In the genomic region with DNA sequence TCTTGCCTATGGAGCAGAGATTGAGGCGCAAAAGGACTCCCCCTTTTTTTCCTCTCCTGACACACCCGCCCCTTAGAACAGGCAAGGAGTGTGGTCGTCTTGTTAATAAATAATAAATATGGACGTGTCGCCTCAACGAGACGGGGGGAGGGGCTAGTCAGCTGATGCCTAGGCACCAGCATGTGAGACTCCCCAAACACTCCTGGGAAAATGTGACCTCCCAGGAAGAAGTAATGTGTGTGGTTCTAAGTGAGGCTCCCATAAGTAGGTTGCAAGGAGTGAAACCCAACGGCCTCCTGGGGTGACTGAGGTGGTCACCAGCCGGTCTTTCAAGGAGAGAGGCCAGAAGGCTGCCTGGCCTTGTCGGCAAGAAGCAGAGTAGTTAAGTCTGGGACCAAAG, we compare ENCODE assay signal across 10 cellular contexts. TPM values are rescaled to one million over a fixed set of nuclear protein-coding genes. Genes with fewer than 3 reads are reported as not detected.
DNase-seq lines count a peak whose midpoint lies in the region; ATAC-seq and TF ChIP-seq lines count a peak whose summit lies in the region.
"Had no signal": no experiment of that assay in that cellular context is flagged by ENCODE, and none has a peak within 500 bp of the region (broad histone marks: within the 10 kb centered on the region; RNA-seq: fewer than 3 reads in every experiment).

No MANE protein-coding gene starts in this region.

- ATAC-seq in GM18867 (IDR thresholded peaks at IDR 0.05; ENCODE audit: unreplicated experiment) (no peak), GM18909 (IDR thresholded peaks at IDR 0.05; ENCODE audit: poor library complexity, unreplicated experiment) (no peak)

- peaks cover 18% of the 10 kb centered on the region for H3K4me1 Mint-ChIP-seq in nephron progenitor cell

- no peaks in the 10 kb centered on the region for H3K9me3 ChIP-seq in MG63

- H3K4me3 ChIP-seq in LNCaP clone FGC (ENCODE audit: low read depth, low read length) (peak overlapping the region; percentile 61), choroid plexus epithelial cell (ENCODE audit: low read depth, low read length) (peak overlapping the region; percentile 8), MG63 (no peak overlapping the region)

- H3K36me3 ChIP-seq in MG63 = no peaks in the 10 kb centered on the region

- H3K27me3 ChIP-seq in MG63 = no peaks in the 10 kb centered on the region

- H3K4me3 Mint-ChIP-seq in nephron progenitor cell = peak overlapping the region; percentile 75

- no peaks in the 10 kb centered on the region for H3K36me3 Mint-ChIP-seq in nephron progenitor cell (ENCODE audit: low read depth)
- H3K36me3 Mint-ChIP-seq: activated naive CD8-positive, alpha-beta T cell had no signal

- no peaks in the 10 kb centered on the region for H3K9me3 Mint-ChIP-seq in nephron progenitor cell

- TF ChIP-seq CTCF in LNCaP clone FGC (IDR thresholded peaks at IDR 0.05; ENCODE audit: control insufficient read depth, extremely low read depth, insufficient read depth) (no peak), choroid plexus epithelial cell (conservative IDR thresholded peaks at IDR 0.05; ENCODE audit: low read depth, low read length) (no peak), nephron progenitor cell (IDR thresholded peaks at IDR 0.05) (no peak)

- peak; percentile 31 for DNase-seq in DMS79 (lab: John Stamatoyannopoulos, UW)
- DNase-seq in LNCaP clone FGC (ENCODE audit: low read depth) = no peak
- DNase-seq in choroid plexus epithelial cell (ENCODE audit: low read depth) = no peak
- DNase-seq in nephron progenitor cell = peak; percentile 4
- DNase-seq in MG63 = no peak
- no peak for DNase-seq in amniotic stem cell (lab: John Stamatoyannopoulos, UW)
- DNase-seq: activated CD8-positive, alpha-beta memory T cell treated with anti-CD3 and anti-CD28 coated beads for 24 hours had no signal

- H3K27ac Mint-ChIP-seq in nephron progenitor cell = no peak overlapping the region
- H3K27ac Mint-ChIP-seq: activated naive CD8-positive, alpha-beta T cell had no signal

- H3K27me3 Mint-ChIP-seq in nephron progenitor cell (ENCODE audit: low read depth, poor library complexity) = peaks cover 26% of the 10 kb centered on the region

RNA-seq across cellular contexts. Expression of a gene that starts 1.1 kb away (rescaled TPM):
- total RNA-seq in MG63 (2014; rRNA removed; shearing (Covaris generic); ENCODE audit: low replicate concordance) = 9.0 and 22.3 TPM in 2 replicates

RNA-seq across cellular contexts. Expression of a gene that starts 43.4 kb away (rescaled TPM):
- total RNA-seq in MG63 (2014; rRNA removed; shearing (Covaris generic); ENCODE audit: low replicate concordance) = 5.6 and 15.5 TPM in 2 replicates

Comparison
In these comparisons a context has a peak if more than half of its experiments do, and no peak if none do; other contexts are left out.
1. DNase-seq: peak in DMS79 (single experiment) and nephron progenitor cell (single experiment); none in LNCaP clone FGC (single experiment), choroid plexus epithelial cell (single experiment), MG63 (single experiment) and amniotic stem cell (single experiment).